In genomic region chr1:14869197-14869596, GRCh38 we compare ENCODE assay signal across 31 cellular contexts.
DNase-seq lines count a peak whose midpoint lies in the region; ATAC-seq, FAIRE-seq and TF ChIP-seq lines count a peak whose summit lies in the region.
"Had no signal": no experiment of that assay in that cellular context is flagged by ENCODE, and none has a peak within 500 bp of the region (broad histone marks: within the 10 kb centered on the region; RNA-seq: fewer than 3 reads in every experiment).

No MANE protein-coding gene starts in this region.

- DNase-seq in HepG2 (ENCODE audit: low spot score) (no peak), right lobe of liver (no peak), NCI-H69 (lab: John Stamatoyannopoulos, UW) (peak; percentile 95), foreskin keratinocyte (no peak), cerebellar cortex (ENCODE audit: low spot score) (no peak), HCEC 1CT (no peak)
- no peak for DNase-seq in effector CD8-positive, alpha-beta T cell (lab: John Stamatoyannopoulos, UW)
- DNase-seq: activated CD8-positive, alpha-beta memory T cell treated with anti-CD3 and anti-CD28 coated beads, Interleukin-2, amount 10 ng/mL, durations not matched to agents 7 days and 5 days; activated naive CD4-positive, alpha-beta T cell treated with Interleukin-2 at 50 U/mL for 16 hours; AML-193; CD4-positive, alpha-beta memory T cell; EL; H7; left ventricle myocardium inferior; mesendoderm; NCI-H1048; NCI-H1930; NCI-H524 treated with DMSO at 0.1 percent for 48 hours; ovary; PC-9; SHP77; substantia nigra; T-helper 17 cell; upper lobe of left lung had no signal

- no peak overlapping the region for H3K9ac ChIP-seq in HepG2 (ENCODE audit: insufficient read depth, low read depth, low read length)

- CTCF ChIA-PET in HepG2 (lab: Yijun Ruan, JAX; ENCODE audit: low intra/inter-chr PET ratio, low total read pairs), result no interaction called here

- ATAC-seq in HepG2, result peak; percentile 31; the same call in 1 of the 3 replicates
- no peak for ATAC-seq in right lobe of liver
- peak; percentile 20 for ATAC-seq in foreskin keratinocyte
- no peak for ATAC-seq in GM21515 (IDR thresholded peaks at IDR 0.05; ENCODE audit: unreplicated experiment)
- ATAC-seq: activated CD8-positive, alpha-beta memory T cell treated with anti-CD3 and anti-CD28 coated beads, Interleukin-2, amount 10 ng/mL, durations not matched to agents 7 days and 5 days; GM12878; stimulated activated effector memory CD8-positive, alpha-beta T cell treated with anti-CD3 and anti-CD28 coated beads, Interleukin-12 subunit alpha, Interleukin-12 subunit beta, amount 100 ng/mL, for 72 hours; T-helper 17 cell had no signal

- in situ Hi-C loops in HepG2 (cut with HindIII; ENCODE audit: extremely low pct_ligation_motif_present, low pct_unique_long_range_greater_than_20kb), result no loop called here

- intact Hi-C loops in HepG2 (cut with micrococcal nuclease; ENCODE audit: unreplicated experiment) (no loop called here), right lobe of liver (cut with DNase I) (no loop called here)

- H3K9me3 ChIP-seq in HepG2 (ENCODE audit: low read length), result no peaks in the 10 kb centered on the region
- no peaks in the 10 kb centered on the region for H3K9me3 ChIP-seq in right lobe of liver
- H3K9me3 ChIP-seq: left ventricle myocardium inferior, ovary, upper lobe of left lung had no signal

- TF ChIP-seq POLR2A in HepG2 (IDR thresholded peaks at IDR 0.05; ENCODE audit: insufficient read depth in 1 of 2, low read depth in 2 of 2, low read length in 2 of 2) (no peak), right lobe of liver (IDR thresholded peaks at IDR 0.05) (no peak)

- peaks cover 0 to 31% of the 10 kb centered on the region in 2 experiments; a peak in 4 of 5 replicates for H3K27me3 ChIP-seq in HepG2 (ENCODE audit: control insufficient read depth in 1 of 2, insufficient read depth in 2 of 2, low read length in 2 of 2)
- no peaks in the 10 kb centered on the region for H3K27me3 ChIP-seq in right lobe of liver
- peaks cover 4% of the 10 kb centered on the region for H3K27me3 ChIP-seq in foreskin keratinocyte
- H3K27me3 ChIP-seq: ovary, upper lobe of left lung had no signal

- H3K4me3 ChIP-seq in HepG2 (replicated peaks in 1 of 3; ENCODE audit: insufficient read depth in 1 of 3, low read depth in 2 of 3, low read length in 3 of 3), result no peak overlapping the region
- no peak overlapping the region for H3K4me3 ChIP-seq in right lobe of liver
- H3K4me3 ChIP-seq: GM12878, left ventricle myocardium inferior, ovary, PC-9, upper lobe of left lung had no signal

- no TSS peak for BruUV-seq in HepG2 (replicated peaks; lab: Mats Ljungman, UMichigan)

- no peak overlapping the region for H2AFZ ChIP-seq in HepG2 (ENCODE audit: low read length)
- H2AFZ ChIP-seq: PC-9 had no signal

- H3K27ac ChIP-seq in HepG2 (ENCODE audit: extremely low read length, insufficient read depth, low read length) (no peak overlapping the region), right lobe of liver (no peak overlapping the region), foreskin keratinocyte (no peak overlapping the region)
- H3K27ac ChIP-seq: HL-60, left ventricle myocardium inferior, ovary, PC-9, upper lobe of left lung had no signal

- TF ChIP-seq EP300 in HepG2 (IDR thresholded peaks at IDR 0.05; ENCODE audit: low read depth in 2 of 2, low read length in 2 of 2) (no peak), HepG2 (CRISPR knock-in tag; IDR thresholded peaks at IDR 0.05; ENCODE audit: borderline replicate concordance) (no peak)

- 3% methylated on average over 5 of the region's 5 CpGs for WGBS in HepG2 (ENCODE audit: low lambda C conversion rate)
- 46% methylated on average over 5 of the region's 5 CpGs for WGBS in right lobe of liver (ENCODE audit: insufficient coverage, low coverage, low lambda C conversion rate, missing lambda C conversion rate)

- no peak overlapping the region for H3K4me2 ChIP-seq in HepG2 (ENCODE audit: low read depth, low read length)
- H3K4me2 ChIP-seq: PC-9 had no signal

- H3K36me3 ChIP-seq in HepG2 (replicated peaks in 1 of 2; ENCODE audit: control insufficient read depth in 1 of 2, insufficient read depth in 2 of 2, low read length in 2 of 2) (no peaks in the 10 kb centered on the region), right lobe of liver (no peaks in the 10 kb centered on the region)
- H3K36me3 ChIP-seq: left ventricle myocardium inferior, ovary, upper lobe of left lung had no signal

- POLR2A ChIA-PET in HepG2 (lab: Yijun Ruan, JAX), result no interaction called here

- TF ChIP-seq CTCF in HepG2 (CRISPR knock-in tag; IDR thresholded peaks at IDR 0.05), result no peak
- no peak for TF ChIP-seq CTCF in right lobe of liver (IDR thresholded peaks at IDR 0.05)
- TF ChIP-seq CTCF in foreskin keratinocyte (conservative IDR thresholded peaks at IDR 0.05), result no peak

- H3K79me2 ChIP-seq in HepG2 (ENCODE audit: insufficient read depth, low read length), result no peaks in the 10 kb centered on the region

- no peaks in the 10 kb centered on the region for H3K4me1 ChIP-seq in HepG2 (ENCODE audit: insufficient read depth, low read length)
- H3K4me1 ChIP-seq in right lobe of liver, result no peaks in the 10 kb centered on the region
- H3K4me1 ChIP-seq in foreskin keratinocyte, result no peaks in the 10 kb centered on the region
- H3K4me1 ChIP-seq: left ventricle myocardium inferior, upper lobe of left lung had no signal

- no peak for TF ChIP-seq RAD21 in HepG2 (CRISPR knock-in tag; IDR thresholded peaks at IDR 0.05)

- FAIRE-seq in HepG2 (lab: Jason Lieb, UNC), result no peak
- FAIRE-seq: A204.1, GM12878, GM19239, islet of Langerhans had no signal

- no peaks in the 10 kb centered on the region for H4K20me1 ChIP-seq in HepG2 (ENCODE audit: insufficient read depth, low read length)

TF ChIP-seq in HepG2, 621 proteins besides CTCF, POLR2A, EP300 and RAD21:
- TF ChIP-seq ZNF563 (CRISPR knock-in tag; IDR thresholded peaks at IDR 0.05) (no peak), SETDB1 (CRISPR knock-in tag; IDR thresholded peaks at IDR 0.05; ENCODE audit: borderline replicate concordance) (no peak), KDM3A (CRISPR knock-in tag; IDR thresholded peaks at IDR 0.05; ENCODE audit: low read depth) (no peak), ZSCAN31 (CRISPR knock-in tag; IDR thresholded peaks at IDR 0.05; ENCODE audit: low read depth) (no peak), ZNF460 (CRISPR knock-in tag; IDR thresholded peaks at IDR 0.05; ENCODE audit: borderline replicate concordance) (no peak), PHF20 (CRISPR knock-in tag; IDR thresholded peaks at IDR 0.05) (no peak), E2F2 (CRISPR knock-in tag; IDR thresholded peaks at IDR 0.05; ENCODE audit: borderline replicate concordance) (no peak), PREB (CRISPR knock-in tag; IDR thresholded peaks at IDR 0.05) (no peak), ZSCAN20 (CRISPR knock-in tag; IDR thresholded peaks at IDR 0.05; ENCODE audit: borderline replicate concordance) (no peak), GATA4 (IDR thresholded peaks at IDR 0.05; ENCODE audit: borderline replicate concordance, low read depth) (no peak)

Comparison
In these comparisons a context has a peak if more than half of its experiments do, and no peak if none do; other contexts are left out.
1. ATAC-seq: peak in HepG2 (single experiment) and foreskin keratinocyte (single experiment); none in right lobe of liver (0 of 4) and GM21515 (single experiment).